ENCODE assay signal across 15 cellular contexts in genomic region chr7:98130959-98131358, GRCh38. TPM values are rescaled to one million over a fixed set of nuclear protein-coding genes. Genes with fewer than 3 reads are reported as not detected.
A peak's percentile ranks its signal among the peaks of the same experiment; 100 is the strongest.
DNase-seq lines count a peak whose midpoint lies in the region; ATAC-seq and TF ChIP-seq lines count a peak whose summit lies in the region.
"Had no signal": no experiment of that assay in that cellular context is flagged by ENCODE, and none has a peak within 500 bp of the region (broad histone marks: within the 10 kb centered on the region; RNA-seq: fewer than 3 reads in every experiment).

No MANE protein-coding gene starts in this region.

- WGBS in GM23248 (ENCODE audit: low coverage in 1 of 2, low lambda C conversion rate in 2 of 2, missing lambda C conversion rate in 2 of 2), 2 experiments, result 77 to 83% methylated on average over 4 of the region's 4 CpGs

- no peak overlapping the region for H3K9ac ChIP-seq in GM23248

- H3K4me3 Mint-ChIP-seq in osteocyte (ENCODE audit: unreplicated experiment), result no peak overlapping the region
- no peak overlapping the region for H3K4me3 Mint-ChIP-seq in T-helper 2 cell treated with Interferon-gamma antibody and Interleukin-4, amounts not matched to agents 5 μg/mL and 100 μg/mL, for 36 hours

- H2AFZ ChIP-seq in GM23248, result no peak overlapping the region

- no peaks in the 10 kb centered on the region for H3K27me3 Mint-ChIP-seq in osteocyte (ENCODE audit: unreplicated experiment)
- peaks cover 20% of the 10 kb centered on the region for H3K27me3 Mint-ChIP-seq in T-helper 2 cell treated with Interferon-gamma antibody and Interleukin-4, amounts not matched to agents 5 μg/mL and 100 μg/mL, for 36 hours (ENCODE audit: low read depth)

- no peaks in the 10 kb centered on the region for H3K9me3 ChIP-seq in GM23248 (ENCODE audit: low read depth)

- in situ Hi-C loops in GM23248 (cut with MboI), result no loop called here

- no peak overlapping the region for H3K27ac ChIP-seq in GM23248
- H3K27ac ChIP-seq: HL-60 had no signal

- peak overlapping the region; percentile 81 for H3K4me2 ChIP-seq in GM23248 (ENCODE audit: unreplicated experiment)

- no peak for ATAC-seq in SK-N-SH treated with all-trans-retinoic acid at 6 μM for 48 hours

- H3K4me1 Mint-ChIP-seq in osteocyte (ENCODE audit: unreplicated experiment), result peaks cover 28% of the 10 kb centered on the region
- peaks cover 31% of the 10 kb centered on the region for H3K4me1 Mint-ChIP-seq in T-helper 2 cell treated with Interferon-gamma antibody and Interleukin-4, amounts not matched to agents 5 μg/mL and 100 μg/mL, for 36 hours (ENCODE audit: low read depth)

- peaks cover 28% of the 10 kb centered on the region for H3K79me2 ChIP-seq in GM23248 (ENCODE audit: insufficient read depth)

- H3K4me3 ChIP-seq in GM23248, result no peak overlapping the region
- H3K4me3 ChIP-seq in fibroblast of villous mesenchyme (ENCODE audit: low read depth, low read length), result no peak overlapping the region

- H3K27ac Mint-ChIP-seq in osteocyte (ENCODE audit: unreplicated experiment), result peak overlapping the region; percentile 71
- no peak overlapping the region for H3K27ac Mint-ChIP-seq in T-helper 2 cell treated with Interferon-gamma antibody and Interleukin-4, amounts not matched to agents 5 μg/mL and 100 μg/mL, for 36 hours

- peaks cover 28% of the 10 kb centered on the region for H3F3A ChIP-seq in GM23248 (ENCODE audit: insufficient read depth)

- peaks cover 4% of the 10 kb centered on the region; the same call in 1 of the 2 replicates for H4K20me1 ChIP-seq in GM23248 (ENCODE audit: insufficient read depth)

- H3K9me3 Mint-ChIP-seq in osteocyte (ENCODE audit: unreplicated experiment), result no peaks in the 10 kb centered on the region
- no peaks in the 10 kb centered on the region for H3K9me3 Mint-ChIP-seq in T-helper 2 cell treated with Interferon-gamma antibody and Interleukin-4, amounts not matched to agents 5 μg/mL and 100 μg/mL, for 36 hours

- no peaks in the 10 kb centered on the region for H3K9me2 ChIP-seq in GM23248 (ENCODE audit: insufficient read depth)

- H3K36me3 Mint-ChIP-seq in osteocyte (ENCODE audit: unreplicated experiment), result no peaks in the 10 kb centered on the region
- no peaks in the 10 kb centered on the region for H3K36me3 Mint-ChIP-seq in T-helper 2 cell treated with Interferon-gamma antibody and Interleukin-4, amounts not matched to agents 5 μg/mL and 100 μg/mL, for 36 hours (ENCODE audit: low read depth)

- H3K4me1 ChIP-seq in GM23248 (ENCODE audit: insufficient read depth), result peaks cover 27% of the 10 kb centered on the region

- no peaks in the 10 kb centered on the region for H3K36me3 ChIP-seq in GM23248 (ENCODE audit: low read depth)

- no peak for DNase-seq in GM23248
- peak; percentile 39 for DNase-seq in fibroblast of villous mesenchyme (ENCODE audit: low read depth)
- DNase-seq in osteocyte (ENCODE audit: extremely low spot score, unreplicated experiment), result no peak
- no peak for DNase-seq in T-helper 9 cell
- DNase-seq in T-helper 2 cell treated with Interferon-gamma antibody and Interleukin-4, amounts not matched to agents 5 μg/mL and 100 μg/mL, for 36 hours (ENCODE audit: low spot score), result no peak
- no peak for DNase-seq in SHP77 (lab: John Stamatoyannopoulos, UW)
- DNase-seq in anterior cingulate cortex (lab: John Stamatoyannopoulos, UW), result no peak
- DNase-seq: activated T-cell treated with anti-CD3 and anti-CD28 coated beads for 4 hours, amniotic stem cell, cortex of kidney, NCI-H1930, NCI-H510A treated with DMSO at 0.1 percent for 48 hours, occipital lobe had no signal

- H3K27me3 ChIP-seq in GM23248 (replicated peaks; ENCODE audit: insufficient read depth), result no peaks in the 10 kb centered on the region

- TF ChIP-seq CTCF in fibroblast of villous mesenchyme (IDR thresholded peaks at IDR 0.05; ENCODE audit: insufficient read depth, low read depth, low read length) (no peak), osteocyte (IDR thresholded peaks at IDR 0.05) (no peak)

TF ChIP-seq in SK-N-SH treated with all-trans-retinoic acid at 6 μM for 48 hours, 23 proteins besides CTCF, POLR2A, EP300 and RAD21:
- TF ChIP-seq TCF4 (CRISPR knock-in tag; IDR thresholded peaks at IDR 0.05; ENCODE audit: borderline replicate concordance) (peak; percentile 40; the same call in 1 of the 2 replicates), ZFP3 (CRISPR knock-in tag; IDR thresholded peaks at IDR 0.05) (peak; percentile 50; the same call in 1 of the 2 replicates), ISL1 (CRISPR knock-in tag; IDR thresholded peaks at IDR 0.05) (peak; percentile 89), ZNF8 (CRISPR knock-in tag; IDR thresholded peaks at IDR 0.05) (no peak)

RNA-seq across cellular contexts. Expression of gene LMTK2, which starts 24.3 kb away (rescaled TPM):
- 4.6 and 6.4 TPM in 2 replicates for total RNA-seq in GM23248 (2014; rRNA removed; shearing (Covaris generic))
- polyA plus RNA-seq in GM23248 (2016; fragmentation: Nextera tagmentation; extraction: Ambion mirVana), result 2.1 and 2.3 TPM in 2 replicates
- total RNA-seq in fibroblast of villous mesenchyme, result 11.0 and 11.2 TPM in 2 replicates
- 15.4 and 21.4 TPM in 2 replicates for total RNA-seq in osteocyte
